In genomic region chr9:109973336-109973735, GRCh38 we compare ENCODE assay signal across 19 cellular contexts.
DNase-seq lines count a peak whose midpoint lies in the region; ATAC-seq and TF ChIP-seq lines count a peak whose summit lies in the region.
"Had no signal": no experiment of that assay in that cellular context is flagged by ENCODE, and none has a peak within 500 bp of the region (broad histone marks: within the 10 kb centered on the region; RNA-seq: fewer than 3 reads in every experiment).

No MANE protein-coding gene starts in this region.

- H3K4me1 Mint-ChIP-seq in activated CD4-positive, alpha-beta T cell treated with anti-CD3 and anti-CD28 coated beads, Interleukin-2, amount 10 ng/mL, durations not matched to agents 7 days and 5 days, result peaks cover 76% of the 10 kb centered on the region
- H3K4me1 Mint-ChIP-seq in WTC11 (peaks cover 7% of the 10 kb centered on the region), naive B cell (peaks cover 75 to 100% (median 92%) of the 10 kb centered on the region in 3 donors)

- no peak for TF ChIP-seq RAD21 in HCT116 (IDR thresholded peaks at IDR 0.05; ENCODE audit: low read depth)

- peaks cover 4% of the 10 kb centered on the region for H3K36me3 Mint-ChIP-seq in activated CD4-positive, alpha-beta T cell treated with anti-CD3 and anti-CD28 coated beads, Interleukin-2, amount 10 ng/mL, durations not matched to agents 7 days and 5 days (ENCODE audit: low read depth)
- H3K36me3 Mint-ChIP-seq in WTC11 (no peaks in the 10 kb centered on the region), naive B cell (no peaks in the 10 kb centered on the region)

- dilution Hi-C loops in mammary epithelial cell (cut with HindIII; ENCODE audit: low sequenced_read_pairs), result no loop called here

- 0 out of 2 replicates have a peak, but pooled peaks cover 4% of the 10 kb centered on the region for H3K27me3 ChIP-seq in HCT116 (ENCODE audit: insufficient read depth, low read length)
- H3K27me3 ChIP-seq in mammary epithelial cell (ENCODE audit: insufficient read depth, low read length), result no peaks in the 10 kb centered on the region
- H3K27me3 ChIP-seq: body of pancreas, heart right ventricle had no signal

- no peaks in the 10 kb centered on the region for H4K20me1 ChIP-seq in HCT116 (ENCODE audit: insufficient read depth)
- H4K20me1 ChIP-seq in mammary epithelial cell (ENCODE audit: insufficient read depth, low read length), result no peaks in the 10 kb centered on the region

- H3K4me2 ChIP-seq in HCT116 (ENCODE audit: low read length) (no peak overlapping the region), mammary epithelial cell (ENCODE audit: insufficient read depth, low read depth, low read length) (no peak overlapping the region)
- H3K4me2 ChIP-seq: SK-N-SH had no signal

- CTCF ChIA-PET in activated CD4-positive, alpha-beta T cell treated with anti-CD3 and anti-CD28 coated beads, Interleukin-2, amount 10 ng/mL, durations not matched to agents 7 days and 5 days (lab: Charles Lee), result interaction anchor here (1.8 kb wide), 1 partner anchor 84 kb away, joined by 4 read pairs; no protein-coding TSS in a partner anchor
- CTCF ChIA-PET in HCT116 (lab: Charles Lee), result no interaction called here
- CTCF ChIA-PET in WTC11 (lab: Charles Lee), result no interaction called here
- CTCF ChIA-PET in mammary epithelial cell (lab: Charles Lee; ENCODE audit: low non-redundant PET), result no interaction called here

- peaks cover 6% of the 10 kb centered on the region for H3K9me3 Mint-ChIP-seq in activated CD4-positive, alpha-beta T cell treated with anti-CD3 and anti-CD28 coated beads, Interleukin-2, amount 10 ng/mL, durations not matched to agents 7 days and 5 days
- no peaks in the 10 kb centered on the region for H3K9me3 Mint-ChIP-seq in WTC11
- H3K9me3 Mint-ChIP-seq in naive B cell, result no peaks in the 10 kb centered on the region
- H3K9me3 Mint-ChIP-seq: H9 had no signal

- H3K27me3 Mint-ChIP-seq in activated CD4-positive, alpha-beta T cell treated with anti-CD3 and anti-CD28 coated beads, Interleukin-2, amount 10 ng/mL, durations not matched to agents 7 days and 5 days, result no peaks in the 10 kb centered on the region
- H3K27me3 Mint-ChIP-seq in WTC11 (ENCODE audit: low read depth) (no peaks in the 10 kb centered on the region), naive B cell (no peaks in the 10 kb centered on the region)

- ATAC-seq in HCT116 (peak; percentile 46; the same call in 1 of the 2 replicates), WTC11 (no peak), naive B cell (ENCODE audit: low read depth in 2 of 2) (no peak)
- ATAC-seq: body of pancreas had no signal

- intact Hi-C loops in HCT116 (cut with micrococcal nuclease), result no loop called here
- intact Hi-C loops in mammary epithelial cell (cut with micrococcal nuclease), result no loop called here

- H3K36me3 ChIP-seq in HCT116 (ENCODE audit: control insufficient read depth in 1 of 2, insufficient read depth in 2 of 2, low read length in 2 of 2) (no peaks in the 10 kb centered on the region), mammary epithelial cell (ENCODE audit: insufficient read depth, low read length) (no peaks in the 10 kb centered on the region)
- H3K36me3 ChIP-seq: heart right ventricle, WERI-Rb-1 had no signal

- H3K9ac ChIP-seq in HCT116 (ENCODE audit: low read length), result no peak overlapping the region
- no peak overlapping the region for H3K9ac ChIP-seq in mammary epithelial cell (ENCODE audit: insufficient read depth, low read length)
- H3K9ac ChIP-seq: SK-N-SH had no signal

- H3K9me2 ChIP-seq in HCT116 (ENCODE audit: insufficient read depth), result no peaks in the 10 kb centered on the region
- H3K9me2 ChIP-seq: SK-N-SH had no signal

- H3K27ac ChIP-seq in HCT116 (ENCODE audit: low read depth, low read length) (no peak overlapping the region), mammary epithelial cell (ENCODE audit: insufficient read depth, low read depth, low read length) (no peak overlapping the region)
- H3K27ac ChIP-seq: body of pancreas, WERI-Rb-1 had no signal

- POLR2A ChIA-PET in activated CD4-positive, alpha-beta T cell treated with anti-CD3 and anti-CD28 coated beads, Interleukin-2, amount 10 ng/mL, durations not matched to agents 7 days and 5 days (lab: Charles Lee), result no interaction called here
- POLR2A ChIA-PET in HCT116 (lab: Charles Lee) (no interaction called here), WTC11 (lab: Charles Lee) (no interaction called here)

- BruUV-seq in HCT116 (replicated peaks; lab: Mats Ljungman, UMichigan) (no TSS peak), mammary epithelial cell (replicated peaks; lab: Mats Ljungman, UMichigan) (no TSS peak)

- H3K79me2 ChIP-seq in HCT116 (ENCODE audit: insufficient read depth, low read length), result no peaks in the 10 kb centered on the region
- H3K79me2 ChIP-seq in mammary epithelial cell (ENCODE audit: insufficient read depth, low read length), result no peaks in the 10 kb centered on the region

- 88% methylated on average over 1 of the region's 1 CpG for WGBS in mammary epithelial cell (ENCODE audit: low coverage, missing lambda C conversion rate)

- H3K9me3 ChIP-seq in HCT116 (ENCODE audit: control insufficient read depth in 1 of 2, insufficient read depth in 1 of 2, low read depth in 1 of 2, low read length in 2 of 2), result no peaks in the 10 kb centered on the region
- no peaks in the 10 kb centered on the region for H3K9me3 ChIP-seq in mammary epithelial cell (replicated peaks; ENCODE audit: insufficient read depth, low read length)
- H3K9me3 ChIP-seq: body of pancreas, heart right ventricle, SK-N-SH had no signal

- H3K27ac Mint-ChIP-seq in activated CD4-positive, alpha-beta T cell treated with anti-CD3 and anti-CD28 coated beads, Interleukin-2, amount 10 ng/mL, durations not matched to agents 7 days and 5 days, result peak overlapping the region; percentile 88
- H3K27ac Mint-ChIP-seq in WTC11 (no peak overlapping the region), naive B cell (peak overlapping the region; percentile 96 to 99 (median 98))
- H3K27ac Mint-ChIP-seq: H9 had no signal

- H2AFZ ChIP-seq in HCT116 (ENCODE audit: low read depth, low read length, poor library complexity, severe bottlenecking), result no peak overlapping the region
- no peak overlapping the region for H2AFZ ChIP-seq in mammary epithelial cell (ENCODE audit: low read depth, low read length)

- no peak overlapping the region for H3K4me3 ChIP-seq in HCT116 (replicated peaks in 1 of 2; ENCODE audit: low read depth in 1 of 2, low read length in 2 of 2)
- H3K4me3 ChIP-seq in mammary epithelial cell (replicated peaks in 1 of 3; ENCODE audit: insufficient read depth in 1 of 3, low read depth in 2 of 3, low read length in 3 of 3), result no peak overlapping the region
- H3K4me3 ChIP-seq: body of pancreas, heart right ventricle had no signal

- H3K4me1 ChIP-seq in HCT116 (ENCODE audit: control insufficient read depth in 1 of 2, insufficient read depth in 2 of 2, low read length in 2 of 2), result no peaks in the 10 kb centered on the region
- H3K4me1 ChIP-seq in mammary epithelial cell (ENCODE audit: insufficient read depth, low read length), result peaks cover 3% of the 10 kb centered on the region
- H3K4me1 ChIP-seq: body of pancreas had no signal

- no peak overlapping the region for H3K4me3 Mint-ChIP-seq in activated CD4-positive, alpha-beta T cell treated with anti-CD3 and anti-CD28 coated beads, Interleukin-2, amount 10 ng/mL, durations not matched to agents 7 days and 5 days
- H3K4me3 Mint-ChIP-seq in WTC11 (no peak overlapping the region), naive B cell (peak overlapping the region in 6 of 8 donors; percentile 43 to 86 (median 74))
- H3K4me3 Mint-ChIP-seq: H9 had no signal

- TF ChIP-seq CTCF in HCT116 (IDR thresholded peaks at IDR 0.05 in 2 of 3, conservative IDR thresholded peaks at IDR 0.05 in 1 of 3; ENCODE audit: borderline replicate concordance in 1 of 3, insufficient read depth in 1 of 3, low read depth in 2 of 3, low read length in 2 of 3), result no peak
- no peak for TF ChIP-seq CTCF in WTC11 (IDR thresholded peaks at IDR 0.05)
- no peak for TF ChIP-seq CTCF in mammary epithelial cell (conservative IDR thresholded peaks at IDR 0.05 in 1 of 2, IDR thresholded peaks at IDR 0.05 in 1 of 2; ENCODE audit: extremely low read depth in 1 of 2, insufficient read depth in 1 of 2, low read depth in 1 of 2, low read length in 2 of 2)

- DNase-seq in activated CD4-positive, alpha-beta T cell treated with anti-CD3 and anti-CD28 coated beads, Interleukin-2, amount 10 ng/mL, durations not matched to agents 7 days and 5 days, result no peak
- no peak for DNase-seq in activated CD4-positive, alpha-beta T cell treated with anti-CD3 and anti-CD28 coated beads, Interleukin-2, amount 50 U/mL, for 1 hour
- DNase-seq in HCT116 (ENCODE audit: low read depth, low spot score) (no peak), WTC11 (ENCODE audit: low spot score) (no peak), naive B cell (no peak), SHP77 (lab: John Stamatoyannopoulos, UW) (no peak), NCI-H2029 (lab: John Stamatoyannopoulos, UW) (no peak), mammary epithelial cell (no peak)
- DNase-seq: body of pancreas; effector CD8-positive, alpha-beta T cell; erythroblast; H9; NCI-H1092; NCI-H187; NCI-H2227 treated with DMSO at 0.1 percent for 48 hours; SK-N-SH; T-helper 9 cell; WERI-Rb-1 had no signal

- RAD21 ChIA-PET in HCT116 (lab: Charles Lee; ENCODE audit: low non-redundant PET in 1 of 2, low total read pairs in 2 of 2, uncharacterized antibody in 2 of 2, unreplicated experiment in 2 of 2), result no interaction called here

- in situ Hi-C loops in mammary epithelial cell (cut with MboI; ENCODE audit: low sequenced_read_pairs in 2 of 2), result no loop called here

- TF ChIP-seq POLR2A in HCT116 (IDR thresholded peaks at IDR 0.05; ENCODE audit: borderline replicate concordance, extremely low read depth, insufficient read depth, insufficient read length), result no peak

TF ChIP-seq in HCT116, 20 proteins besides CTCF, POLR2A, EP300 and RAD21:
- TF ChIP-seq SP1 (IDR thresholded peaks at IDR 0.05; ENCODE audit: low read depth), result no peak
- TF ChIP-seq MAX (IDR thresholded peaks at IDR 0.05), result no peak
- TF ChIP-seq EZH2 (IDR thresholded peaks at IDR 0.05), result no peak
- no peak for TF ChIP-seq ZFX (IDR thresholded peaks at IDR 0.05)

TF ChIP-seq in WTC11, 78 proteins besides CTCF, POLR2A, EP300 and RAD21 (continues in another document):
- peak; percentile 39; the same call in 1 of the 2 replicates for TF ChIP-seq USF2 (CRISPR knock-in tag; IDR thresholded peaks at IDR 0.05)
- no peak for TF ChIP-seq ZNF317 (CRISPR knock-in tag; IDR thresholded peaks at IDR 0.05; ENCODE audit: borderline replicate concordance, low read depth)

Comparison
In these comparisons a context has a peak if more than half of its experiments do, and no peak if none do; other contexts are left out.
1. H3K4me3 Mint-ChIP-seq: peak in naive B cell (6 of 8); none in activated CD4-positive, alpha-beta T cell treated with anti-CD3 and anti-CD28 coated beads, Interleukin-2, amount 10 ng/mL, durations not matched to agents 7 days and 5 days (single experiment) and WTC11 (single experiment).